In the genomic region with DNA sequence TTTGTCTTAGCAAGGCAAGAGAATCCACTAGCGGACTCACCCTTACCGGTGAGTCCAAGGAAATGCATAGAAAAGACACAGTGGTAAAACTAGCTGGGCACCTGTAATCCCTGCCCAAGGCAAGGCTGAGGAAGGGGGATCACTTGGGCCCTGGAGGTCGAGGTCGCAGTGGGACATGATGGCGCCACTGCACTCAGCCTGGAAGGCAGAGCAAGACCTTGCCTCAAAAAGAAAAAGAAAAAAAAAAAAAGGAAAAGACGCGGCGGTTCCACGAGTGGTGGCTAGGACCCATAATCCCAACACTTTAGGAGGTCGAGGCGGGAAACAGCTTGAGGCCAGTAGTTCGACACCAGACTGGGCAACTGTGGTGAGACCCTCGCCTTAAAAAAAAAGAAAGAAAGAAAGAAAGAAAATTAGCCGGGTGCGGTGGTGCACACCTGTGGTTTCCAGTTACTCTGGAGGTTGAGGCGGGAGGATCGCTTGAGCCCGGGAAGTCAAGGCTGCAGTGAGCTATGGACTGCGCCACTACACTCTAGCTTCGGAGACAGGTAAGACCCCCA, we compare ENCODE assay signal across 7 cellular contexts. TPM values are rescaled to one million over a fixed set of nuclear protein-coding genes. Genes with fewer than 3 reads are reported as not detected.
A peak's percentile ranks its signal among the peaks of the same experiment; 100 is the strongest.
DNase-seq lines count a peak whose midpoint lies in the region; ATAC-seq, FAIRE-seq and TF ChIP-seq lines count a peak whose summit lies in the region.

No MANE protein-coding gene starts in this region.

- peak overlapping the region; percentile 53; the same call in 1 of the 2 replicates for H3K4me3 ChIP-seq in IMR-90 (ENCODE audit: insufficient read depth, low read depth, low read length)
- H3K4me3 ChIP-seq in adipocyte (ENCODE audit: low read length), result peak overlapping the region; percentile 79
- H3K4me3 ChIP-seq in keratinocyte (ENCODE audit: control insufficient read depth in 2 of 3, extremely low read depth in 1 of 3, insufficient read depth in 2 of 3, low read depth in 1 of 3, low read length in 3 of 3), result peak overlapping the region in 2 of 3 experiments; percentile 57 to 73
- no peak overlapping the region for H3K4me3 ChIP-seq in lower leg skin (ENCODE audit: low read depth, poor library complexity, severe bottlenecking)

- CTCF ChIA-PET in IMR-90 (lab: Yijun Ruan, JAX), result interaction anchor here (0.6 to 0.7 kb wide), 2 partner anchors 277 to 738 kb away, joined by 4 read pairs; no protein-coding TSS in a partner anchor

- POLR2A ChIA-PET in IMR-90 (lab: Charles Lee; ENCODE audit: unreplicated experiment), result no interaction called here

- dilution Hi-C loops in IMR-90 (cut with HindIII; ENCODE audit: low sequenced_read_pairs, unreplicated experiment) (no loop called here), keratinocyte (cut with MboI; ENCODE audit: extremely low pct_ligation_motif_present, low sequenced_read_pairs) (no loop called here)

- no TSS peak for BruUV-seq in IMR-90 (replicated peaks; lab: Mats Ljungman, UMichigan)

- in situ Hi-C loops in IMR-90 (cut with MboI; ENCODE audit: low sequenced_read_pairs), result no loop called here

- intact Hi-C loops in IMR-90 (cut with micrococcal nuclease), result loop anchor here (1.0 kb wide), 2 partner anchors 38 to 121 kb away; no protein-coding TSS in a partner anchor
- intact Hi-C loops in lower leg skin (cut with DNase I; ENCODE audit: low total_unique reads), result no loop called here

- H3K18ac ChIP-seq in IMR-90 (ENCODE audit: low read depth, low read length), result peak overlapping the region; percentile 73

- H3K36me3 ChIP-seq in IMR-90 (ENCODE audit: control insufficient read depth, insufficient read depth, low read length), result no peaks in the 10 kb centered on the region
- H3K36me3 ChIP-seq in adipocyte (ENCODE audit: control insufficient read depth, insufficient read depth, low read length, severe bottlenecking), result peaks cover 2% of the 10 kb centered on the region
- no peaks in the 10 kb centered on the region for H3K36me3 ChIP-seq in keratinocyte (ENCODE audit: control insufficient read depth in 2 of 2, extremely low read depth in 1 of 2, insufficient read depth in 2 of 2, low read length in 2 of 2)

- H3K56ac ChIP-seq in IMR-90 (ENCODE audit: extremely low read depth, insufficient read depth, low read length), result no peak overlapping the region

- H3K23ac ChIP-seq in IMR-90 (ENCODE audit: low read depth, low read length), result no peak overlapping the region

- peak overlapping the region; percentile 92; the same call in 1 of the 2 replicates for H2BK120ac ChIP-seq in IMR-90 (ENCODE audit: low read depth, low read length)

- peak overlapping the region; percentile 79 to 96 for H4K8ac ChIP-seq in IMR-90 (ENCODE audit: low read depth in 2 of 2, low read length in 2 of 2)

- H4K91ac ChIP-seq in IMR-90 (ENCODE audit: insufficient read depth, low read depth, low read length), result peak overlapping the region; percentile 67

- H3K4me1 ChIP-seq in IMR-90 (ENCODE audit: control insufficient read depth, insufficient read depth, low read length) (no peaks in the 10 kb centered on the region; the same call in 1 of the 2 replicates), adipocyte (ENCODE audit: control insufficient read depth, insufficient read depth, low read length) (peaks cover 29% of the 10 kb centered on the region), keratinocyte (ENCODE audit: control insufficient read depth, extremely low read depth, insufficient read depth, low read length) (peaks cover 30% of the 10 kb centered on the region)

- no CpG with 5 or more reads among the region's 20 CpGs for WGBS in IMR-90 (ENCODE audit: extremely low coverage in 2 of 2, insufficient read length in 1 of 2), 2 experiments
- WGBS in lower leg skin, 2 donors, result 94 to 96% methylated on average over 20 of the region's 20 CpGs

- no peak for DNase-seq in IMR-90
- no peak for DNase-seq in adipocyte (ENCODE audit: low read depth)
- DNase-seq in keratinocyte (ENCODE audit: low read depth, low spot score), result no peak
- peak in 9 of 49 donors; percentile 6 to 49 (median 29) for DNase-seq in substantia nigra (lab: John Stamatoyannopoulos, UW)
- DNase-seq in DMS153 treated with DMSO at 0.1 percent for 48 hours (lab: John Stamatoyannopoulos, UW; ENCODE audit: unreplicated experiment), result no peak
- no peak for DNase-seq in lower leg skin (ENCODE audit: low spot score in 2 of 2)
- no peak for DNase-seq in NK-92 (lab: John Stamatoyannopoulos, UW; ENCODE audit: unreplicated experiment)

- TF ChIP-seq POLR2A in IMR-90 (IDR thresholded peaks at IDR 0.05; ENCODE audit: low read depth, low read length) (no peak), lower leg skin (IDR thresholded peaks at IDR 0.05) (no peak)

- no peak overlapping the region for H2BK5ac ChIP-seq in IMR-90 (ENCODE audit: low read depth, low read length, poor library complexity, severe bottlenecking)

- no peak overlapping the region for H2AK9ac ChIP-seq in IMR-90 (replicated peaks; ENCODE audit: low read depth, low read length, poor library complexity)

- no peak for FAIRE-seq in keratinocyte (lab: Jason Lieb, UNC)

- peaks cover 12 to 26% of the 10 kb centered on the region in 2 experiments for H3K79me1 ChIP-seq in IMR-90 (ENCODE audit: low read depth in 1 of 2, low read length in 2 of 2)

- H4K20me1 ChIP-seq in IMR-90 (ENCODE audit: insufficient read depth, low read length) (peaks cover 19% of the 10 kb centered on the region; the same call in 1 of the 2 replicates), keratinocyte (ENCODE audit: control insufficient read depth, extremely low read depth, insufficient read depth, low read length) (no peaks in the 10 kb centered on the region)

- no peak overlapping the region for H2BK15ac ChIP-seq in IMR-90 (ENCODE audit: low read depth, low read length)

- H2AK5ac ChIP-seq in IMR-90 (ENCODE audit: low read depth, low read length), result no peak overlapping the region

- H3K27ac ChIP-seq in IMR-90 (ENCODE audit: insufficient read depth, low read length) (no peak overlapping the region), keratinocyte (ENCODE audit: control insufficient read depth, insufficient read depth, low read length) (peak overlapping the region; percentile 67), substantia nigra (ENCODE audit: low read depth, low read length, poor library complexity, severe bottlenecking) (peak overlapping the region; percentile 91)

- peak overlapping the region; percentile 72 for H4K5ac ChIP-seq in IMR-90 (ENCODE audit: low read depth, low read length)

- ATAC-seq in IMR-90 (ENCODE audit: low read depth), result no peak

- H3K27me3 ChIP-seq in IMR-90 (ENCODE audit: control insufficient read depth, insufficient read depth, low read length), result no peaks in the 10 kb centered on the region
- H3K27me3 ChIP-seq in adipocyte (replicated peaks; ENCODE audit: control insufficient read depth, insufficient read depth, low read length), result no peaks in the 10 kb centered on the region
- no peaks in the 10 kb centered on the region for H3K27me3 ChIP-seq in keratinocyte (ENCODE audit: control insufficient read depth, extremely low read depth, insufficient read depth, low read length)

- H3K9ac ChIP-seq in IMR-90 (ENCODE audit: low read depth, low read length), result peak overlapping the region; percentile 38
- peak overlapping the region; percentile 80 for H3K9ac ChIP-seq in adipocyte (ENCODE audit: low read length)
- H3K9ac ChIP-seq in keratinocyte (ENCODE audit: control insufficient read depth, extremely low read depth, insufficient read depth, low read length), result peak overlapping the region; percentile 80

- no peak overlapping the region for H2BK20ac ChIP-seq in IMR-90 (ENCODE audit: low read depth, low read length)

- H2AFZ ChIP-seq in IMR-90 (replicated peaks; ENCODE audit: low read length, poor library complexity), result peak overlapping the region; percentile 99
- H2AFZ ChIP-seq in keratinocyte (ENCODE audit: control insufficient read depth, low read length), result peak overlapping the region; percentile 94

- TF ChIP-seq CTCF in IMR-90 (conservative IDR thresholded peaks at IDR 0.05; ENCODE audit: low read depth, low read length) (no peak), keratinocyte (optimal IDR thresholded peaks at IDR 0.05 in 1 of 3, IDR thresholded peaks at IDR 0.05 in 1 of 3, conservative IDR thresholded peaks at IDR 0.05 in 1 of 3; ENCODE audit: extremely low read depth in 1 of 3, insufficient read depth in 2 of 3, low read length in 3 of 3) (no peak), lower leg skin (IDR thresholded peaks at IDR 0.05) (no peak)

- no peaks in the 10 kb centered on the region; the same call in 1 of the 2 replicates for H3K9me1 ChIP-seq in IMR-90 (ENCODE audit: insufficient read depth, low read length)
- H3K9me1 ChIP-seq in keratinocyte (ENCODE audit: control insufficient read depth, extremely low read depth, insufficient read depth, low read length), result peaks cover 3% of the 10 kb centered on the region

- H3K9me3 ChIP-seq in IMR-90 (ENCODE audit: control insufficient read depth, insufficient read depth, low read length) (no peaks in the 10 kb centered on the region), adipocyte (ENCODE audit: control insufficient read depth, low read length) (no peaks in the 10 kb centered on the region), keratinocyte (ENCODE audit: control insufficient read depth, low read depth, low read length) (no peaks in the 10 kb centered on the region)

- peaks cover 22% of the 10 kb centered on the region for H3K79me2 ChIP-seq in keratinocyte (ENCODE audit: control insufficient read depth, insufficient read depth, low read length)

- H3K4ac ChIP-seq in IMR-90 (ENCODE audit: low read depth, low read length), result peak overlapping the region; percentile 94

- H3K14ac ChIP-seq in IMR-90 (replicated peaks; ENCODE audit: low read depth, low read length), result no peak overlapping the region

- H3K4me2 ChIP-seq in IMR-90 (ENCODE audit: low read depth, low read length) (peak overlapping the region; percentile 83), keratinocyte (ENCODE audit: control insufficient read depth, extremely low read depth, insufficient read depth, low read depth, low read length) (peak overlapping the region; percentile 70)

- TF ChIP-seq RAD21 in IMR-90 (IDR thresholded peaks at IDR 0.05; ENCODE audit: low read length), result no peak

TF ChIP-seq in IMR-90, 13 proteins besides CTCF, POLR2A, EP300 and RAD21 (continues in another document):
- TF ChIP-seq BHLHE40 (IDR thresholded peaks at IDR 0.05; ENCODE audit: low read depth, low read length), result no peak

RNA-seq across cellular contexts. Expression of gene OTUD1, which starts 0.8 kb away (rescaled TPM):
- total RNA-seq in IMR-90 (2012; rRNA removed), result 1.3 and 3.3 TPM in 2 replicates
- polyA plus RNA-seq in IMR-90 (2012; rRNA removed), result 1.4 and 2.0 TPM in 2 replicates
- 0.96 and 3.1 TPM in 2 replicates for polyA plus RNA-seq in IMR-90 (2012; cell fraction: cytosol; rRNA removed)
- 3.0 and 5.0 TPM in 2 replicates for polyA plus RNA-seq in IMR-90 (2012; cell fraction: nucleus; rRNA removed; ENCODE audit: low replicate concordance)
- 2.8 to 5.8 TPM (median 4.7 TPM) in 3 replicates for polyA plus RNA-seq in keratinocyte
- 12.0 TPM for polyA plus RNA-seq in keratinocyte (2011; ENCODE audit: low read depth)
- polyA plus RNA-seq in keratinocyte (2011; cell fraction: cytosol; rRNA removed), result 2.8 and 3.7 TPM in 2 replicates
- polyA plus RNA-seq in keratinocyte (2011; cell fraction: nucleus; rRNA removed), result 4.9 and 6.9 TPM in 2 replicates
- polyA plus RNA-seq in keratinocyte (2012; ENCODE audit: low replicate concordance), result 4.1 and 38.2 TPM in 2 replicates
- 3.6 to 6.9 TPM (median 4.2 TPM) in 3 replicates for polyA minus RNA-seq in keratinocyte
- 4.4 TPM for polyA minus RNA-seq in keratinocyte (2011; cell fraction: cytosol; rRNA and poly(A)+ RNA removed)
- 3.8 and 5.5 TPM in 2 replicates for polyA minus RNA-seq in keratinocyte (2011; cell fraction: nucleus; rRNA and poly(A)+ RNA removed)
- total RNA-seq in lower leg skin, result 10 to 100 TPM; 29.4 to 48.5 (median 34.8) TPM
